18 cellular contexts compared by ENCODE assay signal in genomic region chr10:132585732-132586722, GRCh38. TPM values are rescaled to one million over a fixed set of nuclear protein-coding genes. Genes with fewer than 3 reads are reported as not detected.
A peak's percentile ranks its signal among the peaks of the same experiment; 100 is the strongest.
DNase-seq lines count a peak whose midpoint lies in the region; ATAC-seq, FAIRE-seq and TF ChIP-seq lines count a peak whose summit lies in the region.
"Had no signal": no experiment of that assay in that cellular context is flagged by ENCODE, and none has a peak within 500 bp of the region (broad histone marks: within the 10 kb centered on the region; RNA-seq: fewer than 3 reads in every experiment).

No MANE protein-coding gene starts in this region.

- 96% methylated on average over 26 of the region's 38 CpGs for WGBS in HepG2 (ENCODE audit: low lambda C conversion rate)
- WGBS in sigmoid colon, 2 donors = 72 to 85% methylated on average over 38 of the region's 38 CpGs
- WGBS in small intestine, 3 donors = 68 to 87% (median 80%) methylated on average over 38 of the region's 38 CpGs
- 93% methylated on average over 38 of the region's 38 CpGs for WGBS in smooth muscle cell (ENCODE audit: low lambda C conversion rate)

- intact Hi-C loops in dendritic cell treated with granulocyte-macrophage colony-stimulating factor and Interleukin-4, amounts not matched to agents 40 ng/mL and 50 ng/mL, for 4 days (cut with micrococcal nuclease) = no loop called here
- intact Hi-C loops in HepG2 (cut with micrococcal nuclease; ENCODE audit: unreplicated experiment) = no loop called here
- intact Hi-C loops in sigmoid colon (cut with DNase I) = no loop called here

- TF ChIP-seq POLR2A in HepG2 (IDR thresholded peaks at IDR 0.05; ENCODE audit: insufficient read depth in 1 of 2, low read depth in 2 of 2, low read length in 2 of 2) = no peak
- TF ChIP-seq POLR2A in sigmoid colon (IDR thresholded peaks at IDR 0.05) = no peak

- TF ChIP-seq CTCF in DND-41 (IDR thresholded peaks at IDR 0.05; ENCODE audit: borderline replicate concordance, extremely low read depth, low read length, poor library complexity, severe bottlenecking) = no peak
- no peak for TF ChIP-seq CTCF in HepG2 (CRISPR knock-in tag; IDR thresholded peaks at IDR 0.05)
- TF ChIP-seq CTCF in sigmoid colon (IDR thresholded peaks at IDR 0.05) = no peak
- no peak for TF ChIP-seq CTCF in smooth muscle cell (IDR thresholded peaks at IDR 0.05; ENCODE audit: borderline replicate concordance, insufficient read depth, poor library complexity, severe bottlenecking)

- ATAC-seq in DND-41 (ENCODE audit: insufficient read depth, low read depth) (no peak), HepG2 (no peak)

- H2AFZ ChIP-seq in DND-41 (ENCODE audit: low read depth, low read length) (no peak overlapping the region), HepG2 (ENCODE audit: low read length) (no peak overlapping the region), smooth muscle cell (ENCODE audit: low read depth) (no peak overlapping the region)
- H2AFZ ChIP-seq: hepatocyte had no signal

- H3K4me3 ChIP-seq in DND-41 (ENCODE audit: low read depth in 1 of 2, low read length in 2 of 2) (no peak overlapping the region), HepG2 (replicated peaks in 1 of 3; ENCODE audit: insufficient read depth in 1 of 3, low read depth in 2 of 3, low read length in 3 of 3) (no peak overlapping the region), sigmoid colon (peak overlapping the region in 1 of 4 donors; percentile 2), small intestine (ENCODE audit: low read depth in 1 of 2, low read length in 2 of 2) (no peak overlapping the region), smooth muscle cell (no peak overlapping the region)
- H3K4me3 ChIP-seq: hepatocyte had no signal

- H3K27me3 Mint-ChIP-seq in dendritic cell treated with granulocyte-macrophage colony-stimulating factor and Interleukin-4, amounts not matched to agents 40 ng/mL and 50 ng/mL, for 4 days = peaks cover 17% of the 10 kb centered on the region
- H3K27me3 Mint-ChIP-seq: activated CD4-positive, alpha-beta T cell treated with anti-CD3 and anti-CD28 coated beads, Interleukin-2, amount 10 ng/mL, durations not matched to agents 7 days and 5 days; activated naive CD4-positive, alpha-beta T cell treated with anti-CD3 and anti-CD28 coated beads, Interleukin-2, amount 10 ng/mL, durations not matched to agents 7 days and 5 days had no signal

- no peaks in the 10 kb centered on the region for H3K9me3 ChIP-seq in DND-41 (ENCODE audit: insufficient read depth, low read length, severe bottlenecking)
- no peaks in the 10 kb centered on the region for H3K9me3 ChIP-seq in HepG2 (ENCODE audit: low read length)
- no peaks in the 10 kb centered on the region for H3K9me3 ChIP-seq in sigmoid colon
- no peaks in the 10 kb centered on the region for H3K9me3 ChIP-seq in small intestine (ENCODE audit: control insufficient read depth, low read depth)
- H3K9me3 ChIP-seq in smooth muscle cell (replicated peaks; ENCODE audit: low read depth) = no peaks in the 10 kb centered on the region

- H3K79me2 ChIP-seq in DND-41 (ENCODE audit: insufficient read depth, low read length) (peaks cover 95% of the 10 kb centered on the region), HepG2 (ENCODE audit: insufficient read depth, low read length) (peaks cover 23% of the 10 kb centered on the region), smooth muscle cell (ENCODE audit: low read depth) (peaks cover 78% of the 10 kb centered on the region)

- no TSS peak for BruUV-seq in HepG2 (replicated peaks; lab: Mats Ljungman, UMichigan)

- H3K4me1 Mint-ChIP-seq in dendritic cell treated with granulocyte-macrophage colony-stimulating factor and Interleukin-4, amounts not matched to agents 40 ng/mL and 50 ng/mL, for 4 days (ENCODE audit: low read depth) = peaks cover 74% of the 10 kb centered on the region

- TF ChIP-seq RAD21 in HepG2 (CRISPR knock-in tag; IDR thresholded peaks at IDR 0.05) = no peak

- peaks cover 15% of the 10 kb centered on the region for H3K36me3 Mint-ChIP-seq in dendritic cell treated with granulocyte-macrophage colony-stimulating factor and Interleukin-4, amounts not matched to agents 40 ng/mL and 50 ng/mL, for 4 days (ENCODE audit: low read depth)

- H4K20me1 ChIP-seq in DND-41 (ENCODE audit: insufficient read depth, low read length) = peaks cover 70% of the 10 kb centered on the region
- H4K20me1 ChIP-seq in HepG2 (ENCODE audit: insufficient read depth, low read length) = no peaks in the 10 kb centered on the region
- H4K20me1 ChIP-seq in smooth muscle cell (ENCODE audit: low read depth) = peaks cover 99% of the 10 kb centered on the region

- H3K27me3 ChIP-seq in DND-41 (ENCODE audit: insufficient read depth, low read length, poor library complexity) (no peaks in the 10 kb centered on the region), HepG2 (ENCODE audit: control insufficient read depth in 1 of 2, insufficient read depth in 2 of 2, low read length in 2 of 2) (no peaks in the 10 kb centered on the region), sigmoid colon (no peaks in the 10 kb centered on the region), small intestine (ENCODE audit: control insufficient read depth in 2 of 2, insufficient read depth in 2 of 2, low read length in 2 of 2) (no peaks in the 10 kb centered on the region), smooth muscle cell (ENCODE audit: low read depth) (no peaks in the 10 kb centered on the region)
- H3K27me3 ChIP-seq: hepatocyte had no signal

- H3K36me3 ChIP-seq in DND-41 (ENCODE audit: insufficient read depth, low read length) (no peaks in the 10 kb centered on the region), HepG2 (replicated peaks in 1 of 2; ENCODE audit: control insufficient read depth in 1 of 2, insufficient read depth in 2 of 2, low read length in 2 of 2) (no peaks in the 10 kb centered on the region), sigmoid colon (no peaks in the 10 kb centered on the region), small intestine (ENCODE audit: control insufficient read depth in 2 of 2, insufficient read depth in 2 of 2, low read length in 2 of 2) (no peaks in the 10 kb centered on the region), smooth muscle cell (ENCODE audit: low read depth) (no peaks in the 10 kb centered on the region)

- H3K27ac Mint-ChIP-seq in dendritic cell treated with granulocyte-macrophage colony-stimulating factor and Interleukin-4, amounts not matched to agents 40 ng/mL and 50 ng/mL, for 4 days = peak overlapping the region; percentile 94
- H3K27ac Mint-ChIP-seq: activated CD4-positive, alpha-beta T cell treated with anti-CD3 and anti-CD28 coated beads, Interleukin-2, amount 10 ng/mL, durations not matched to agents 7 days and 5 days; activated naive CD4-positive, alpha-beta T cell treated with anti-CD3 and anti-CD28 coated beads, Interleukin-2, amount 10 ng/mL, durations not matched to agents 7 days and 5 days; brain had no signal

- H3F3A ChIP-seq in smooth muscle cell (ENCODE audit: low read depth) = no peaks in the 10 kb centered on the region

- POLR2A ChIA-PET in HepG2 (lab: Yijun Ruan, JAX) = no interaction called here

- DNase-seq in DND-41 (no peak), HepG2 (ENCODE audit: low spot score) (no peak), sigmoid colon (peak; percentile 79), small intestine (no peak), smooth muscle cell (lab: John Stamatoyannopoulos, UW; ENCODE audit: unreplicated experiment) (no peak), HT-29 (ENCODE audit: low spot score) (no peak)
- no peak for DNase-seq in stimulated activated CD4-positive, alpha-beta T cell treated with anti-CD3 and anti-CD28 coated beads, Interleukin-2, amount 100 ng/mL, for 48 hours
- DNase-seq: activated CD4-positive, alpha-beta T cell treated with anti-CD3 and anti-CD28 coated beads, Interleukin-2, amount 10 ng/mL, durations not matched to agents 7 days and 5 days; activated naive CD4-positive, alpha-beta T cell treated with anti-CD3 and anti-CD28 coated beads, Interleukin-2, amount 10 ng/mL, durations not matched to agents 7 days and 5 days; COR-L47; EL; stimulated activated CD4-positive, alpha-beta T cell treated with anti-CD3 and anti-CD28 coated beads, Interleukin-4, amount 100 ng/mL, for 1 hour; stimulated activated CD8-positive, alpha-beta memory T cell treated with anti-CD3 and anti-CD28 coated beads, Interleukin-4, amount 100 ng/mL, for 48 hours had no signal

- H3K4me2 ChIP-seq in DND-41 (ENCODE audit: insufficient read depth, low read length) = no peak overlapping the region
- H3K4me2 ChIP-seq in HepG2 (ENCODE audit: low read depth, low read length) = no peak overlapping the region
- H3K4me2 ChIP-seq in smooth muscle cell = no peak overlapping the region
- H3K4me2 ChIP-seq: hepatocyte had no signal

- CTCF ChIA-PET in HepG2 (lab: Yijun Ruan, JAX; ENCODE audit: low intra/inter-chr PET ratio, low total read pairs) = no interaction called here

- H3K27ac ChIP-seq in DND-41 (ENCODE audit: low read length) (0 out of 2 replicates have a peak overlapping the region, but pooled peaks have one; percentile 24), HepG2 (ENCODE audit: extremely low read length, insufficient read depth, low read length) (no peak overlapping the region), sigmoid colon (peak overlapping the region; percentile 71 to 84 (median 80)), small intestine (ENCODE audit: low read depth in 1 of 2, low read length in 1 of 2) (no peak overlapping the region), smooth muscle cell (ENCODE audit: low read depth) (no peak overlapping the region)
- H3K27ac ChIP-seq: hepatocyte had no signal

- H3K4me3 Mint-ChIP-seq in dendritic cell treated with granulocyte-macrophage colony-stimulating factor and Interleukin-4, amounts not matched to agents 40 ng/mL and 50 ng/mL, for 4 days = peak overlapping the region; percentile 67
- H3K4me3 Mint-ChIP-seq: activated CD4-positive, alpha-beta T cell treated with anti-CD3 and anti-CD28 coated beads, Interleukin-2, amount 10 ng/mL, durations not matched to agents 7 days and 5 days; activated naive CD4-positive, alpha-beta T cell treated with anti-CD3 and anti-CD28 coated beads, Interleukin-2, amount 10 ng/mL, durations not matched to agents 7 days and 5 days; brain had no signal

- peaks cover 8% of the 10 kb centered on the region for H3K9me3 Mint-ChIP-seq in dendritic cell treated with granulocyte-macrophage colony-stimulating factor and Interleukin-4, amounts not matched to agents 40 ng/mL and 50 ng/mL, for 4 days
- H3K9me3 Mint-ChIP-seq: activated CD4-positive, alpha-beta T cell treated with anti-CD3 and anti-CD28 coated beads, Interleukin-2, amount 10 ng/mL, durations not matched to agents 7 days and 5 days; activated naive CD4-positive, alpha-beta T cell treated with anti-CD3 and anti-CD28 coated beads, Interleukin-2, amount 10 ng/mL, durations not matched to agents 7 days and 5 days had no signal

- TF ChIP-seq EP300 in HepG2 (IDR thresholded peaks at IDR 0.05; ENCODE audit: low read depth in 2 of 2, low read length in 2 of 2) = no peak
- no peak for TF ChIP-seq EP300 in HepG2 (CRISPR knock-in tag; IDR thresholded peaks at IDR 0.05; ENCODE audit: borderline replicate concordance)
- peak in 1 of 4 donors; percentile 12 for TF ChIP-seq EP300 in sigmoid colon (IDR thresholded peaks at IDR 0.05)

- H3K9ac ChIP-seq in DND-41 (ENCODE audit: low read depth, low read length) (no peak overlapping the region), HepG2 (ENCODE audit: insufficient read depth, low read depth, low read length) (no peak overlapping the region), smooth muscle cell (ENCODE audit: low read depth) (no peak overlapping the region)

- FAIRE-seq in HepG2 (lab: Jason Lieb, UNC) (no peak), small intestine (lab: Jason Lieb, UNC) (no peak)
- FAIRE-seq: RCC 7860, TTC549 had no signal

- in situ Hi-C loops in HepG2 (cut with HindIII; ENCODE audit: extremely low pct_ligation_motif_present, low pct_unique_long_range_greater_than_20kb) = no loop called here

- H3K4me1 ChIP-seq in DND-41 (ENCODE audit: insufficient read depth, low read length) (no peaks in the 10 kb centered on the region), HepG2 (ENCODE audit: insufficient read depth, low read length) (peaks cover 27% of the 10 kb centered on the region), sigmoid colon (peaks cover 0 to 87% (median 76%) of the 10 kb centered on the region in 4 donors), small intestine (ENCODE audit: control insufficient read depth in 2 of 2, insufficient read depth in 1 of 2, low read depth in 1 of 2, low read length in 1 of 2) (peaks cover 3 to 17% of the 10 kb centered on the region in 2 donors), smooth muscle cell (ENCODE audit: low read depth) (peaks cover 9% of the 10 kb centered on the region)

RNA-seq across cellular contexts. Expression of gene INPP5A, which starts 48.4 kb away (rescaled TPM):
- total RNA-seq in HepG2 (2016; rRNA removed; fragmentation: Illumina TruSeq; extraction: Trizol) (37.9 and 46.8 TPM in 2 replicates), sigmoid colon (100 to 1,000 TPM; 100 to 132 (median 112) TPM), smooth muscle cell (48.0 and 65.9 TPM in 2 replicates)
- 52.6 and 54.7 TPM in 2 replicates for total RNA-seq in HepG2 (2016; cell fraction: cytosol; rRNA removed; fragmentation: Illumina TruSeq; extraction: Trizol; ENCODE audit: low read depth)
- total RNA-seq in HepG2 (2016; cell fraction: insoluble cytoplasmic fraction; rRNA removed; fragmentation: Illumina TruSeq; extraction: Trizol) = 38.3 and 42.5 TPM in 2 replicates
- total RNA-seq in HepG2 (2016; cell fraction: membrane; rRNA removed; fragmentation: Illumina TruSeq; extraction: Trizol) = 103 and 110 TPM in 2 replicates
- 15.7 and 18.8 TPM in 2 replicates for total RNA-seq in HepG2 (2016; cell fraction: nucleus; rRNA removed; fragmentation: Illumina TruSeq; extraction: Trizol)
- polyA plus RNA-seq in HepG2 (2011; rRNA removed) (17.5 and 19.5 TPM in 2 replicates), sigmoid colon (10 to 100 TPM; 17.6 to 21.0 (median 20.3) TPM), small intestine (10 to 100 TPM; 22.4 to 25.0 (median 23.2) TPM), smooth muscle cell (49.1 and 55.9 TPM in 2 replicates)
- polyA plus RNA-seq in HepG2 (2011; cell fraction: cytosol; rRNA removed) = 16.7 and 18.4 TPM in 2 replicates
- polyA plus RNA-seq in HepG2 (2011; cell fraction: nucleus; rRNA removed) = 14.6 and 14.9 TPM in 2 replicates
- polyA plus RNA-seq in HepG2 (2012) = 15.8 and 18.2 TPM in 2 replicates
- 49.5 and 52.9 TPM in 2 replicates for polyA plus RNA-seq in HepG2 (2016; cell fraction: cytosol; fragmentation: Illumina TruSeq; extraction: Trizol; ENCODE audit: low read depth)
- 40.7 and 47.8 TPM in 2 replicates for polyA plus RNA-seq in HepG2 (2016; cell fraction: insoluble cytoplasmic fraction; fragmentation: Illumina TruSeq; extraction: Trizol; ENCODE audit: low read depth)
- polyA plus RNA-seq in HepG2 (2016; cell fraction: membrane; fragmentation: Illumina TruSeq; extraction: Trizol; ENCODE audit: low read depth) = 97.2 and 97.6 TPM in 2 replicates
- polyA plus RNA-seq in HepG2 (2016; cell fraction: nucleus; fragmentation: Illumina TruSeq; extraction: Trizol; ENCODE audit: insufficient read depth, low read depth) = 25.8 and 27.0 TPM in 2 replicates
- 17.0 and 32.5 TPM in 2 replicates for polyA minus RNA-seq in HepG2 (2011; rRNA and poly(A)+ RNA removed; ENCODE audit: low replicate concordance)
- polyA minus RNA-seq in HepG2 (2011; cell fraction: cytosol; rRNA and poly(A)+ RNA removed) = 16.4 and 21.7 TPM in 2 replicates
- polyA minus RNA-seq in HepG2 (2011; cell fraction: nucleus; rRNA and poly(A)+ RNA removed) = 19.1 and 20.6 TPM in 2 replicates
- total RNA-seq in HT-29 (2014; rRNA removed; shearing (Covaris generic)) = 18.0 and 22.7 TPM in 2 replicates

Comparison
In these comparisons a context has a peak if more than half of its experiments do, and no peak if none do; other contexts are left out.
1. H3K27ac ChIP-seq: peak in DND-41 (single experiment) and sigmoid colon (4 of 4); none in HepG2 (single experiment), small intestine (0 of 2) and smooth muscle cell (single experiment).